Comparison of ENCODE assay signal across 2 cellular contexts in the genomic region with DNA sequence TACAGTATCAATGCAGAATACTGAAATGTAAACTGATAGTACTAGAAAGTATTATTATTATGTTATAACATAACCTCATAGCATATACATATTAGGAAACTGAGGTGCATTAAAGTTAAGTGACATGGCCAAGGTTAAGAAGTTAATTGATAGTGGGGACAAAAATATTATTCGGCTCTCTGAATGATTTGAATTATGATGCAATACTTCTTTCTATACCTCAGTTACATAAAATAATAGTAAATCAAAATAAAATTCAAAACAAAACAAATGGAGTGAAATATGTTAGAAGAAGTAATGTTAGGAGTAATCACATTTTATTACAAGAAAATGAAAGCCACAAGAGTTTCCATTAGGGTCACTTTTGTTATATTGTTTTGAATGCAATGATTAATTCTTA.
TF ChIP-seq lines count a peak whose summit lies in the region.

No MANE protein-coding gene starts in this region.

TF ChIP-seq in HepG2, 621 proteins besides CTCF, POLR2A, EP300 and RAD21 (continued from another document):
- TF ChIP-seq CEBPB (IDR thresholded peaks at IDR 0.05; ENCODE audit: borderline replicate concordance, low read depth, low read length) (peak; percentile 22; the same call in 1 of the 2 replicates), ZNF780A (CRISPR knock-in tag; IDR thresholded peaks at IDR 0.05) (no peak)

TF ChIP-seq in K562, 482 proteins besides CTCF, POLR2A, EP300 and RAD21 (continued from another document):
- TF ChIP-seq CEBPB (tag; IDR thresholded peaks at IDR 0.05) = peak; percentile 75
- TF ChIP-seq, protein P1, sequence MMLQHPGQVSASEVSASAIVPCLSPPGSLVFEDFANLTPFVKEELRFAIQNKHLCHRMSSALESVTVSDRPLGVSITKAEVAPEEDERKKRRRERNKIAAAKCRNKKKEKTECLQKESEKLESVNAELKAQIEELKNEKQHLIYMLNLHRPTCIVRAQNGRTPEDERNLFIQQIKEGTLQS (IDR thresholded peaks at IDR 0.05) = peak; percentile 56; the same call in 1 of the 2 replicates
- TF ChIP-seq, protein P1 (CRISPR knock-in tag; conservative IDR thresholded peaks at IDR 0.05) = no peak
